ENCODE assay signal across 11 cellular contexts in genomic region chrX:71543316-71543715, GRCh38. TPM values are rescaled to one million over a fixed set of nuclear protein-coding genes. Genes with fewer than 3 reads are reported as not detected.
DNase-seq lines count a peak whose midpoint lies in the region; ATAC-seq, FAIRE-seq and TF ChIP-seq lines count a peak whose summit lies in the region.
"Had no signal": no experiment of that assay in that cellular context is flagged by ENCODE, and none has a peak within 500 bp of the region (broad histone marks: within the 10 kb centered on the region; RNA-seq: fewer than 3 reads in every experiment).

No MANE protein-coding gene starts in this region.

- H3K36me3 ChIP-seq in gastrocnemius medialis: peaks cover 0 to 19% of the 10 kb centered on the region in 2 donors

- H3K4me1 ChIP-seq in gastrocnemius medialis: peaks cover 38 to 55% of the 10 kb centered on the region in 2 donors

- TF ChIP-seq POLR2A in gastrocnemius medialis (IDR thresholded peaks at IDR 0.05): no peak

- no peaks in the 10 kb centered on the region for H3K27me3 ChIP-seq in gastrocnemius medialis

- intact Hi-C loops in gastrocnemius medialis (cut with DNase I; ENCODE audit: low total_unique reads): no loop called here

- no peak overlapping the region for H3K4me3 ChIP-seq in epithelial cell of esophagus (ENCODE audit: low read length)
- no peak overlapping the region for H3K4me3 ChIP-seq in gastrocnemius medialis

- no peaks in the 10 kb centered on the region for H3K9me3 ChIP-seq in gastrocnemius medialis

- in situ Hi-C loops in gastrocnemius medialis (cut with MboI; ENCODE audit: low sequenced_read_pairs in 4 of 4): no loop called here

- ATAC-seq in gastrocnemius medialis (peak; percentile 81 to 83), HG03432 (IDR thresholded peaks at IDR 0.05; ENCODE audit: unreplicated experiment) (no peak), left lobe of liver (no peak), HG03342 (IDR thresholded peaks at IDR 0.05; ENCODE audit: unreplicated experiment) (no peak)

- peak; percentile 90 for FAIRE-seq in RCC 7860 (lab: Jason Lieb, UNC)
- FAIRE-seq: A204.1 had no signal

- DNase-seq in NCI-H446 treated with DMSO at 0.1 percent for 48 hours (lab: John Stamatoyannopoulos, UW) (peak; percentile 13), NCI-H446 (lab: John Stamatoyannopoulos, UW) (no peak), RCC 7860 (ENCODE audit: low spot score) (peak; percentile 66), epithelial cell of esophagus (ENCODE audit: low read depth) (peak; percentile 95), gastrocnemius medialis (no peak), left lobe of liver (ENCODE audit: low spot score) (no peak)
- DNase-seq: activated gamma-delta T cell, NCI-H187 treated with DMSO at 0.1 percent for 48 hours had no signal

- H3K27ac ChIP-seq in gastrocnemius medialis: peak overlapping the region; percentile 68 to 95 (median 90)

- TF ChIP-seq CTCF in epithelial cell of esophagus (IDR thresholded peaks at IDR 0.05; ENCODE audit: insufficient read depth, low read depth, low read length, missing control alignments) (no peak), gastrocnemius medialis (IDR thresholded peaks at IDR 0.05 in 4 of 5, conservative IDR thresholded peaks at IDR 0.05 in 1 of 5) (no peak)

RNA-seq across cellular contexts. Expression of gene OGT, which starts 10.4 kb away (rescaled TPM):
- 100 to 1,000 TPM in 1 of 4 donors, 10 to 100 TPM in 3; 34.5 to 146 (median 62.1) TPM for total RNA-seq in gastrocnemius medialis
- total RNA-seq in left lobe of liver: 39.5 TPM

RNA-seq across cellular contexts. Expression of gene GCNA, which starts 34.9 kb away (rescaled TPM):
- total RNA-seq in gastrocnemius medialis (1 to 10 TPM in 3 of 4 donors, under 1 TPM in 1; 0.95 to 5.4 (median 1.4) TPM), left lobe of liver (0.83 TPM)

Comparison
In these comparisons a context has a peak if more than half of its experiments do, and no peak if none do; other contexts are left out.
1. DNase-seq: peak in NCI-H446 treated with DMSO at 0.1 percent for 48 hours (single experiment), RCC 7860 (single experiment) and epithelial cell of esophagus (single experiment); none in NCI-H446 (0 of 2), gastrocnemius medialis (0 of 2) and left lobe of liver (single experiment).
2. ATAC-seq: peak in gastrocnemius medialis (2 of 2); none in HG03432 (single experiment), left lobe of liver (single experiment) and HG03342 (single experiment).